In genomic region chr5:172050070-172050469, GRCh38 we compare ENCODE assay signal across 25 cellular contexts.
"Had no signal": no experiment of that assay in that cellular context is flagged by ENCODE, and none has a peak within 500 bp of the region (broad histone marks: within the 10 kb centered on the region; RNA-seq: fewer than 3 reads in every experiment).

No MANE protein-coding gene starts in this region.

- H3K9me3 ChIP-seq: gastroesophageal sphincter, heart left ventricle, psoas muscle, sigmoid colon, thoracic aorta had no signal

- H3K4me3 Mint-ChIP-seq: activated T-cell treated with anti-CD3 and anti-CD28 coated beads, Interleukin-2, amount 50 U/mL, for 4 hours; mesothelial cell of epicardium; naive B cell; neural crest cell; stimulated activated effector memory CD8-positive, alpha-beta T cell treated with anti-CD3 and anti-CD28 coated beads, Interleukin-12 subunit alpha, Interleukin-12 subunit beta, amount 100 ng/mL, for 72 hours; stimulated activated naive CD8-positive, alpha-beta T cell treated with anti-CD3 and anti-CD28 coated beads, Interleukin-15, Interleukin-2, amounts not matched to agents 100 ng/mL and 50 ng/mL, for 24 hours; T-helper 17 cell had no signal

- H3K4me3 ChIP-seq: gastroesophageal sphincter, heart left ventricle, psoas muscle, sigmoid colon, thoracic aorta had no signal

- H3K27me3 Mint-ChIP-seq: central memory CD8-positive, alpha-beta T cell; naive B cell; stimulated activated naive CD8-positive, alpha-beta T cell treated with anti-CD3 and anti-CD28 coated beads, Interleukin-15, Interleukin-2, amounts not matched to agents 100 ng/mL and 50 ng/mL, for 24 hours; T-helper 17 cell had no signal

- H3K4me1 ChIP-seq: psoas muscle had no signal

- H3K9ac ChIP-seq: parathyroid adenoma had no signal

- ATAC-seq: activated naive CD4-positive, alpha-beta T cell treated with anti-CD3 and anti-CD28 coated beads, Interleukin-2, amount 50 U/mL, for 72 hours; activated T-cell treated with anti-CD3 and anti-CD28 coated beads, Interleukin-2, amount 50 U/mL, for 4 hours; gastroesophageal sphincter; heart left ventricle; psoas muscle; stimulated activated effector memory CD8-positive, alpha-beta T cell treated with anti-CD3 and anti-CD28 coated beads, Interleukin-12 subunit alpha, Interleukin-12 subunit beta, amount 100 ng/mL, for 72 hours; T-helper 17 cell had no signal

- DNase-seq: activated CD4-positive, alpha-beta T cell treated with anti-CD3 and anti-CD28 coated beads for 48 hours; activated CD4-positive, alpha-beta T cell treated with anti-CD3 and anti-CD28 coated beads, Interleukin-2, amount 50 U/mL, for 48 hours; activated CD4-positive, CD25-positive, alpha-beta regulatory T cell; activated CD8-positive, alpha-beta memory T cell treated with anti-CD3 and anti-CD28 coated beads, Interleukin-2, amount 50 U/mL, for 48 hours; activated T-cell treated with anti-CD3 and anti-CD28 coated beads, Interleukin-2, amount 50 U/mL, for 4 hours; effector CD8-positive, alpha-beta T cell; heart left ventricle; hypothalamus; naive B cell; psoas muscle; sigmoid colon; small intestine; stimulated activated CD4-positive, alpha-beta T cell treated with anti-CD3 and anti-CD28 coated beads, Interleukin-4, amount 100 ng/mL, for 24 hours; T-helper 17 cell; T1000; trophoblast cell had no signal

- H3K27me3 ChIP-seq: gastroesophageal sphincter, heart left ventricle, sigmoid colon had no signal

- H3K27ac Mint-ChIP-seq: activated naive CD4-positive, alpha-beta T cell treated with anti-CD3 and anti-CD28 coated beads, Interleukin-2, amount 50 U/mL, for 72 hours; mesothelial cell of epicardium; naive B cell; stimulated activated naive CD8-positive, alpha-beta T cell treated with anti-CD3 and anti-CD28 coated beads, Interleukin-15, Interleukin-2, amounts not matched to agents 100 ng/mL and 50 ng/mL, for 24 hours had no signal

- H3K9me3 Mint-ChIP-seq: activated naive CD4-positive, alpha-beta T cell treated with anti-CD3 and anti-CD28 coated beads, Interleukin-2, amount 50 U/mL, for 72 hours; activated T-cell treated with anti-CD3 and anti-CD28 coated beads, Interleukin-2, amount 50 U/mL, for 4 hours; central memory CD8-positive, alpha-beta T cell; mesothelial cell of epicardium; naive B cell; neural crest cell; stimulated activated effector memory CD8-positive, alpha-beta T cell treated with anti-CD3 and anti-CD28 coated beads, Interleukin-12 subunit alpha, Interleukin-12 subunit beta, amount 100 ng/mL, for 72 hours; stimulated activated naive CD8-positive, alpha-beta T cell treated with anti-CD3 and anti-CD28 coated beads, Interleukin-15, Interleukin-2, amounts not matched to agents 100 ng/mL and 50 ng/mL, for 24 hours had no signal

- H3K27ac ChIP-seq: gastroesophageal sphincter, heart left ventricle, parathyroid adenoma, psoas muscle, sigmoid colon, thoracic aorta had no signal

- H3K36me3 ChIP-seq: thoracic aorta had no signal

- H2AFZ ChIP-seq: parathyroid adenoma had no signal

- H3K79me2 ChIP-seq: parathyroid adenoma had no signal
